8 cellular contexts compared by ENCODE assay signal in genomic region chr12:32270818-32271710, GRCh38.
DNase-seq lines count a peak whose midpoint lies in the region; TF ChIP-seq lines count a peak whose summit lies in the region.
"Had no signal": no experiment of that assay in that cellular context is flagged by ENCODE, and none has a peak within 500 bp of the region (broad histone marks: within the 10 kb centered on the region; RNA-seq: fewer than 3 reads in every experiment).

No MANE protein-coding gene starts in this region.

- H3K27ac ChIP-seq in VCaP (peak overlapping the region; percentile 99), iPS-20b (ENCODE audit: low read length) (peak overlapping the region; percentile 18), spleen (peak overlapping the region; percentile 45 to 89 (median 79)), ascending aorta (no peak overlapping the region)

- no peak for TF ChIP-seq POLR2A in spleen (IDR thresholded peaks at IDR 0.05)

- WGBS in spleen, 5 donors, result 64 to 71% (median 69%) methylated on average over 10 of the region's 10 CpGs

- H3K4me3 ChIP-seq in HFF-Myc (replicated peaks; ENCODE audit: low read depth, low read length) (no peak overlapping the region), iPS-20b (ENCODE audit: low read length) (no peak overlapping the region), spleen (no peak overlapping the region), ascending aorta (no peak overlapping the region)

- H3K27me3 ChIP-seq in iPS-20b (ENCODE audit: insufficient read depth, low read length) (no peaks in the 10 kb centered on the region), spleen (replicated peaks in 1 of 7) (no peaks in the 10 kb centered on the region), ascending aorta (no peaks in the 10 kb centered on the region)

- intact Hi-C loops in spleen (cut with DNase I; ENCODE audit: low total_unique reads), result no loop called here
- intact Hi-C loops in ascending aorta (cut with DNase I), result no loop called here

- H3K36me3 ChIP-seq in iPS-20b (ENCODE audit: insufficient read depth, low read depth, low read length) (peaks cover 3% of the 10 kb centered on the region; the same call in 1 of the 2 replicates), spleen (no peaks in the 10 kb centered on the region), ascending aorta (no peaks in the 10 kb centered on the region)

- H3K9ac ChIP-seq in iPS-20b (ENCODE audit: low read depth, low read length), result no peak overlapping the region

- no peaks in the 10 kb centered on the region for H3K9me3 ChIP-seq in iPS-20b (ENCODE audit: insufficient read depth, low read depth, low read length)
- no peaks in the 10 kb centered on the region for H3K9me3 ChIP-seq in spleen
- no peaks in the 10 kb centered on the region for H3K9me3 ChIP-seq in ascending aorta

- peak; percentile 41 for DNase-seq in HFF-Myc (ENCODE audit: extremely low read depth, low read depth)
- no peak for DNase-seq in spleen
- DNase-seq in ascending aorta (ENCODE audit: low spot score in 2 of 2), result no peak
- no peak for DNase-seq in NOMO-1 treated with DMSO at 0.1 percent for 48 hours (lab: John Stamatoyannopoulos, UW; ENCODE audit: unreplicated experiment)
- DNase-seq in 8988T, result no peak
- DNase-seq: MV-4-11 had no signal

- peaks cover 19% of the 10 kb centered on the region for H3K4me1 ChIP-seq in iPS-20b (ENCODE audit: insufficient read depth, low read length)
- peaks cover 16 to 46% (median 39%) of the 10 kb centered on the region in 6 donors for H3K4me1 ChIP-seq in spleen
- no peaks in the 10 kb centered on the region for H3K4me1 ChIP-seq in ascending aorta

- TF ChIP-seq CTCF in HFF-Myc (IDR thresholded peaks at IDR 0.05; ENCODE audit: low read depth, low read length, missing control alignments) (no peak), VCaP (conservative IDR thresholded peaks at IDR 0.05) (no peak), spleen (IDR thresholded peaks at IDR 0.05 in 8 of 11, conservative IDR thresholded peaks at IDR 0.05 in 3 of 11) (no peak), ascending aorta (IDR thresholded peaks at IDR 0.05) (no peak)

Comparison
In these comparisons a context has a peak if more than half of its experiments do, and no peak if none do; other contexts are left out.
1. H3K27ac ChIP-seq: peak in VCaP (single experiment), iPS-20b (single experiment) and spleen (8 of 8); none in ascending aorta (0 of 2).